In genomic region chr7:26165950-26166680, GRCh38 we compare ENCODE assay signal across 1 cellular context.
TF ChIP-seq lines count a peak whose summit lies in the region.

No MANE protein-coding gene starts in this region.

TF ChIP-seq in K562, 482 proteins besides CTCF, POLR2A, EP300 and RAD21:
- TF ChIP-seq ZC3H11A (IDR thresholded peaks at IDR 0.05; ENCODE audit: low read depth, low read length) = no peak
- peak; percentile 48; the same call in 1 of the 2 replicates for TF ChIP-seq CBFA2T2 (conservative IDR thresholded peaks at IDR 0.05)
- TF ChIP-seq TEAD4 (IDR thresholded peaks at IDR 0.05; ENCODE audit: low read length) = peak; percentile 49; the same call in 1 of the 2 replicates
- no peak for TF ChIP-seq TEAD4 (CRISPR knock-in tag; IDR thresholded peaks at IDR 0.05; ENCODE audit: borderline replicate concordance)
- TF ChIP-seq NCOR1 (IDR thresholded peaks at IDR 0.05) = peak; percentile 32; the same call in 1 of the 2 replicates
- no peak for TF ChIP-seq HDAC8 (tag; IDR thresholded peaks at IDR 0.05)
- no peak for TF ChIP-seq DMBX1 (CRISPR knock-in tag; IDR thresholded peaks at IDR 0.05; ENCODE audit: borderline replicate concordance)
- no peak for TF ChIP-seq RUNX1 (IDR thresholded peaks at IDR 0.05; ENCODE audit: low read depth)
- TF ChIP-seq ZFP36 (IDR thresholded peaks at IDR 0.05; ENCODE audit: low read depth, low read length, partially characterized antibody) = peak; percentile 66
- peak; percentile 38; the same call in 1 of the 2 replicates for TF ChIP-seq TCF3 (CRISPR knock-in tag; IDR thresholded peaks at IDR 0.05)
- TF ChIP-seq NFIC (IDR thresholded peaks at IDR 0.05) = peak; percentile 22; the same call in 1 of the 2 replicates
- TF ChIP-seq RBM25 (IDR thresholded peaks at IDR 0.05; ENCODE audit: low read depth, low read length, severe bottlenecking) = peak; percentile 55
- TF ChIP-seq ZBTB1 (CRISPR knock-in tag; IDR thresholded peaks at IDR 0.05; ENCODE audit: borderline replicate concordance, low read depth) = no peak
- TF ChIP-seq CBFA2T3 (IDR thresholded peaks at IDR 0.05) = peak; percentile 71
- peak; percentile 44; the same call in 1 of the 2 replicates for TF ChIP-seq TAL1 (IDR thresholded peaks at IDR 0.05)
- TF ChIP-seq ZNF311 (CRISPR knock-in tag; IDR thresholded peaks at IDR 0.05) = no peak
- no peak for TF ChIP-seq SLC30A9 (CRISPR knock-in tag; IDR thresholded peaks at IDR 0.05)
- TF ChIP-seq, protein P1, sequence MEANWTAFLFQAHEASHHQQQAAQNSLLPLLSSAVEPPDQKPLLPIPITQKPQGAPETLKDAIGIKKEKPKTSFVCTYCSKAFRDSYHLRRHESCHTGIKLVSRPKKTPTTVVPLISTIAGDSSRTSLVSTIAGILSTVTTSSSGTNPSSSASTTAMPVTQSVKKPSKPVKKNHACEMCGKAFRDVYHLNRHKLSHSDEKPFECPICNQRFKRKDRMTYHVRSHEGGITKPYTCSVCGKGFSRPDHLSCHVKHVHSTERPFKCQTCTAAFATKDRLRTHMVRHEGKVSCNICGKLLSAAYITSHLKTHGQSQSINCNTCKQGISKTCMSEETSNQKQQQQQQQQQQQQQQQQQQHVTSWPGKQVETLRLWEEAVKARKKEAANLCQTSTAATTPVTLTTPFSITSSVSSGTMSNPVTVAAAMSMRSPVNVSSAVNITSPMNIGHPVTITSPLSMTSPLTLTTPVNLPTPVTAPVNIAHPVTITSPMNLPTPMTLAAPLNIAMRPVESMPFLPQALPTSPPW (CRISPR knock-in tag; IDR thresholded peaks at IDR 0.05) = peak; percentile 37; the same call in 1 of the 2 replicates
- TF ChIP-seq HES1 (IDR thresholded peaks at IDR 0.05; ENCODE audit: low read depth) = no peak
TF ChIP-seq in K562: peak in this region for 10.
